In genomic region chr4:134201216-134202098, GRCh38 we compare ENCODE assay signal across 8 cellular contexts. TPM values are rescaled to one million over a fixed set of nuclear protein-coding genes. Genes with fewer than 3 reads are reported as not detected.
DNase-seq lines count a peak whose midpoint lies in the region; ATAC-seq and TF ChIP-seq lines count a peak whose summit lies in the region.

TSS of gene PABPC4L (minus strand) at chr4:134201789. CDS start at chr4:134201019, 770 bp downstream.

- DNase-seq in ascending aorta (ENCODE audit: low spot score in 2 of 2) (peak in 1 of 2 donors; percentile 77), stomach (no peak), occipital lobe (lab: John Stamatoyannopoulos, UW) (no peak), GM19240 (ENCODE audit: insufficient read length, low spot score) (no peak), SKM-1 (lab: John Stamatoyannopoulos, UW; ENCODE audit: unreplicated experiment) (no peak)

- peak within 1 kb of the TSS; percentile 53; the same call in 1 of the 2 replicates for H3K9ac ChIP-seq in HUES48 (ENCODE audit: low read depth, low read length)

- H3K4me1 ChIP-seq in HUES48 (ENCODE audit: control insufficient read depth, insufficient read depth, low read length) (peaks cover 9% of the 10 kb centered on the region; the same call in 1 of the 2 replicates), ascending aorta (no peaks in the 10 kb centered on the region), stomach (peaks cover 0 to 17% (median 0%) of the 10 kb centered on the region in 4 donors)

- peaks cover 12% of the 10 kb centered on the region for H3K27me3 ChIP-seq in HUES48 (ENCODE audit: control insufficient read depth, insufficient read depth, low read length)
- no peaks in the 10 kb centered on the region for H3K27me3 ChIP-seq in ascending aorta
- H3K27me3 ChIP-seq in stomach = peaks cover 0 to 12% (median 7%) of the 10 kb centered on the region in 3 donors

- intact Hi-C loops in ascending aorta (cut with DNase I) = loop anchor here (10.0 kb wide), 2 partner anchors 133 to 1057 kb away; partner anchors contain the start of gene PCDH10
- intact Hi-C loops in stomach (cut with DNase I; ENCODE audit: low total_unique reads) = no loop called here

- H3K4me3 ChIP-seq in HUES48 (ENCODE audit: low read depth, low read length) (peak within 1 kb of the TSS; percentile 66), ascending aorta (peak within 1 kb of the TSS; percentile 69 to 86), iPS-11a (ENCODE audit: low read depth, low read length) (peak within 1 kb of the TSS; percentile 28), stomach (peak within 1 kb of the TSS; percentile 50 to 55 (median 52))

- H3K27ac ChIP-seq in HUES48 (ENCODE audit: low read depth, low read length) (peak within 1 kb of the TSS; percentile 52), ascending aorta (peak within 1 kb of the TSS; percentile 75 to 86), stomach (peak within 1 kb of the TSS in 4 of 5 donors; percentile 36 to 79 (median 71))

- H3K9me3 ChIP-seq in HUES48 (ENCODE audit: control insufficient read depth, insufficient read depth, low read length) = peaks cover 7% of the 10 kb centered on the region; the same call in 1 of the 2 replicates
- H3K9me3 ChIP-seq in ascending aorta = no peaks in the 10 kb centered on the region
- no peaks in the 10 kb centered on the region for H3K9me3 ChIP-seq in stomach

- no peak for TF ChIP-seq EP300 in stomach (IDR thresholded peaks at IDR 0.05)

- TF ChIP-seq POLR2A in stomach (IDR thresholded peaks at IDR 0.05) = no peak

- H3K36me3 ChIP-seq in HUES48 (ENCODE audit: control insufficient read depth, insufficient read depth, low read length) (no peaks in the 10 kb centered on the region), ascending aorta (no peaks in the 10 kb centered on the region), stomach (no peaks in the 10 kb centered on the region)

- ATAC-seq in HG02763 (IDR thresholded peaks at IDR 0.05; ENCODE audit: unreplicated experiment) = no peak

- WGBS in stomach, 5 donors = 4 to 7% (median 5%) methylated on average over 39 to 65 of the region's 65 CpGs

- no peak for TF ChIP-seq CTCF in ascending aorta (IDR thresholded peaks at IDR 0.05)
- TF ChIP-seq CTCF in stomach (IDR thresholded peaks at IDR 0.05) = no peak

RNA-seq across cellular contexts. Expression of gene PABPC4L, which starts in this region (rescaled TPM):
- total RNA-seq in ascending aorta (1.3 TPM), stomach (1 to 10 TPM in 3 of 5 donors, under 1 TPM in 1, not detected in 1; 0.14 to 6.6 (median 1.8) TPM), occipital lobe (1.2 TPM)
- under 1 TPM; 0.12 to 0.35 (median 0.31) TPM for polyA plus RNA-seq in stomach
